ENCODE assay signal across 24 cellular contexts in genomic region chr3:135197246-135197645, GRCh38.
DNase-seq lines count a peak whose midpoint lies in the region; ATAC-seq, FAIRE-seq and TF ChIP-seq lines count a peak whose summit lies in the region.
"Had no signal": no experiment of that assay in that cellular context is flagged by ENCODE, and none has a peak within 500 bp of the region (broad histone marks: within the 10 kb centered on the region; RNA-seq: fewer than 3 reads in every experiment).

No MANE protein-coding gene starts in this region.

- H3K27me3 ChIP-seq in bronchial epithelial cell (ENCODE audit: control insufficient read depth, insufficient read depth, low read length), result no peaks in the 10 kb centered on the region
- no peaks in the 10 kb centered on the region for H3K27me3 ChIP-seq in endodermal cell (ENCODE audit: control insufficient read depth, insufficient read depth, low read length, poor library complexity, severe bottlenecking)
- H3K27me3 ChIP-seq: ascending aorta, MG63, sigmoid colon, transverse colon had no signal

- H3K27me3 Mint-ChIP-seq in endodermal cell (ENCODE audit: insufficient read depth), result peaks cover 3% of the 10 kb centered on the region
- H3K27me3 Mint-ChIP-seq: activated naive CD4-positive, alpha-beta T cell treated with anti-CD3 and anti-CD28 coated beads, Interleukin-2, amount 10 ng/mL, durations not matched to agents 7 days and 5 days; memory B cell had no signal

- FAIRE-seq in bronchial epithelial cell (lab: Jason Lieb, UNC), result no peak
- FAIRE-seq: endometrium, H54, HepG2, keratinocyte had no signal

- TF ChIP-seq CTCF in GM12865 (IDR thresholded peaks at IDR 0.05; ENCODE audit: insufficient read depth, low read depth, low read length, missing control alignments) (no peak), bronchial epithelial cell (IDR thresholded peaks at IDR 0.05; ENCODE audit: insufficient read depth, low read length, severe bottlenecking) (no peak), endodermal cell (conservative IDR thresholded peaks at IDR 0.05) (no peak)

- DNase-seq in GM12865 (ENCODE audit: low read depth) (peak; percentile 32), bronchial epithelial cell (ENCODE audit: low read depth) (peak; percentile 71), endodermal cell (no peak), NOMO-1 treated with dmso at 0.1 percent for 144 hours (lab: John Stamatoyannopoulos, UW; ENCODE audit: unreplicated experiment) (no peak), iPS-NIHi11 (ENCODE audit: low spot score) (no peak)
- DNase-seq: activated naive CD4-positive, alpha-beta T cell treated with anti-CD3 and anti-CD28 coated beads, Interleukin-2, amount 10 ng/mL, durations not matched to agents 7 days and 5 days; hippocampal formation; MG63; naive thymus-derived CD4-positive, alpha-beta T cell; NCI-H187; NCI-H226; sigmoid colon; stimulated activated naive CD8-positive, alpha-beta T cell treated with anti-CD3 and anti-CD28 coated beads, Interleukin-15, Interleukin-2, amounts not matched to agents 100 U/mL and 50 U/mL, for 24 hours; transverse colon had no signal

- no peaks in the 10 kb centered on the region for H3K9me3 ChIP-seq in endodermal cell (ENCODE audit: control insufficient read depth, low read length)
- H3K9me3 ChIP-seq: ascending aorta, MG63, sigmoid colon, transverse colon had no signal

- no peak overlapping the region for H3K27ac Mint-ChIP-seq in endodermal cell
- H3K27ac Mint-ChIP-seq: activated naive CD4-positive, alpha-beta T cell treated with anti-CD3 and anti-CD28 coated beads, Interleukin-2, amount 10 ng/mL, durations not matched to agents 7 days and 5 days; memory B cell; naive thymus-derived CD4-positive, alpha-beta T cell had no signal

- no peaks in the 10 kb centered on the region for H3K9me3 Mint-ChIP-seq in endodermal cell

- no peak overlapping the region for H3K9ac ChIP-seq in endodermal cell (ENCODE audit: extremely low read depth, low read length, poor library complexity, severe bottlenecking)
- H3K9ac ChIP-seq: parathyroid adenoma had no signal

- no peak overlapping the region for H3K27ac ChIP-seq in endodermal cell (ENCODE audit: low read depth, low read length)
- H3K27ac ChIP-seq: ascending aorta, parathyroid adenoma, RWPE1, sigmoid colon, transverse colon had no signal

- no peaks in the 10 kb centered on the region for H3K4me1 Mint-ChIP-seq in endodermal cell
- H3K4me1 Mint-ChIP-seq: activated naive CD4-positive, alpha-beta T cell treated with anti-CD3 and anti-CD28 coated beads, Interleukin-2, amount 10 ng/mL, durations not matched to agents 7 days and 5 days; memory B cell; naive thymus-derived CD4-positive, alpha-beta T cell had no signal

- H3K4me1 ChIP-seq in endodermal cell (ENCODE audit: control insufficient read depth, insufficient read depth, low read length), result no peaks in the 10 kb centered on the region
- H3K4me1 ChIP-seq: ascending aorta, parathyroid adenoma, sigmoid colon, transverse colon had no signal

- no peak overlapping the region for H3K4me3 Mint-ChIP-seq in endodermal cell
- H3K4me3 Mint-ChIP-seq: activated naive CD4-positive, alpha-beta T cell treated with anti-CD3 and anti-CD28 coated beads, Interleukin-2, amount 10 ng/mL, durations not matched to agents 7 days and 5 days; memory B cell; naive thymus-derived CD4-positive, alpha-beta T cell had no signal

- H3K36me3 ChIP-seq in bronchial epithelial cell (ENCODE audit: control insufficient read depth, insufficient read depth, low read length) (no peaks in the 10 kb centered on the region), endodermal cell (ENCODE audit: control insufficient read depth, insufficient read depth, low read length) (no peaks in the 10 kb centered on the region)
- H3K36me3 ChIP-seq: ascending aorta, MG63, transverse colon had no signal

- H3K4me3 ChIP-seq in GM12865 (ENCODE audit: low read depth, low read length) (no peak overlapping the region), bronchial epithelial cell (ENCODE audit: low read depth, low read length) (no peak overlapping the region), endodermal cell (ENCODE audit: low read length) (no peak overlapping the region)
- H3K4me3 ChIP-seq: ascending aorta, MG63, sigmoid colon, transverse colon had no signal

- peak; percentile 55 for ATAC-seq in GM21619 (IDR thresholded peaks at IDR 0.05; ENCODE audit: unreplicated experiment)
- peak; percentile 49 for ATAC-seq in HG03432 (IDR thresholded peaks at IDR 0.05; ENCODE audit: unreplicated experiment)
- ATAC-seq: HepG2; naive thymus-derived CD4-positive, alpha-beta T cell; stimulated activated naive CD8-positive, alpha-beta T cell treated with anti-CD3 and anti-CD28 coated beads, Interleukin-15, Interleukin-2, amounts not matched to agents 100 U/mL and 50 U/mL, for 24 hours had no signal

- WGBS in endodermal cell (ENCODE audit: insufficient coverage in 1 of 2, insufficient read length in 1 of 2), 2 experiments, result 95 to 97% methylated on average over 3 of the region's 3 CpGs

- no peaks in the 10 kb centered on the region for H3K36me3 Mint-ChIP-seq in endodermal cell (ENCODE audit: low read depth)
- H3K36me3 Mint-ChIP-seq: activated naive CD4-positive, alpha-beta T cell treated with anti-CD3 and anti-CD28 coated beads, Interleukin-2, amount 10 ng/mL, durations not matched to agents 7 days and 5 days; memory B cell; naive thymus-derived CD4-positive, alpha-beta T cell had no signal

Comparison
In these comparisons a context has a peak if more than half of its experiments do, and no peak if none do; other contexts are left out.
1. DNase-seq: peak in GM12865 (single experiment) and bronchial epithelial cell (single experiment); none in endodermal cell (single experiment), NOMO-1 treated with dmso at 0.1 percent for 144 hours (single experiment) and iPS-NIHi11 (single experiment).